8 cellular contexts compared by ENCODE assay signal in genomic region chr2:218896501-218897393, GRCh38.
DNase-seq lines count a peak whose midpoint lies in the region; ATAC-seq lines count a peak whose summit lies in the region.

No MANE protein-coding gene starts in this region.

- peak; percentile 67 for ATAC-seq in HG02938 (IDR thresholded peaks at IDR 0.05; ENCODE audit: unreplicated experiment)

- DNase-seq in SIG-M5 treated with dmso at 0.1 percent for 504 hours (lab: John Stamatoyannopoulos, UW; ENCODE audit: unreplicated experiment) (peak; percentile 31), SIG-M5 (lab: John Stamatoyannopoulos, UW) (no peak), NCI-H2171 (lab: John Stamatoyannopoulos, UW) (peak; percentile 62), glomerular visceral epithelial cell (ENCODE audit: extremely low spot score) (peak; percentile 91), medulla oblongata (ENCODE audit: extremely low spot score) (no peak)
- peak in 2 of 3 experiments; percentile 75 to 79 for DNase-seq in activated CD8-positive, alpha-beta memory T cell treated with anti-CD3 and anti-CD28 coated beads for 48 hours (ENCODE audit: low read depth in 2 of 3, low spot score in 2 of 3)
- peak; percentile 90 for DNase-seq in stimulated activated CD4-positive, alpha-beta T cell treated with anti-CD3 and anti-CD28 coated beads, Interleukin-1b, Interleukin-23, amount 100 ng/mL, for 48 hours

Comparison
In these comparisons a context has a peak if more than half of its experiments do, and no peak if none do; other contexts are left out.
1. DNase-seq: peak in SIG-M5 treated with dmso at 0.1 percent for 504 hours (single experiment), NCI-H2171 (single experiment), activated CD8-positive, alpha-beta memory T cell treated with anti-CD3 and anti-CD28 coated beads for 48 hours (2 of 3), glomerular visceral epithelial cell (single experiment) and stimulated activated CD4-positive, alpha-beta T cell treated with anti-CD3 and anti-CD28 coated beads, Interleukin-1b, Interleukin-23, amount 100 ng/mL, for 48 hours (single experiment); none in SIG-M5 (single experiment) and medulla oblongata (single experiment).